In genomic region chr12:114742363-114742762, GRCh38 we compare ENCODE assay signal across 28 cellular contexts. TPM values are rescaled to one million over a fixed set of nuclear protein-coding genes. Genes with fewer than 3 reads are reported as not detected.
"Had no signal": no experiment of that assay in that cellular context is flagged by ENCODE, and none has a peak within 500 bp of the region (broad histone marks: within the 10 kb centered on the region; RNA-seq: fewer than 3 reads in every experiment).

No MANE protein-coding gene starts in this region.

- H3K4me3 Mint-ChIP-seq: activated B cell treated with CpG ODN at 0.5 μM for 24 hours; activated CD4-positive, alpha-beta memory T cell treated with anti-CD3 and anti-CD28 coated beads, Interleukin-2, amount 10 ng/mL, durations not matched to agents 7 days and 5 days; activated naive CD4-positive, alpha-beta T cell treated with anti-CD3 and anti-CD28 coated beads for 36 hours; activated naive CD8-positive, alpha-beta T cell; activated T-helper 17 cell treated with anti-CD3 and anti-CD28 coated beads, Interleukin-2, amount 50 U/mL, for 72 hours; T-helper 17 cell had no signal

- H3K4me3 ChIP-seq: cardiac muscle cell, Peyer's patch, SJCRH30 had no signal

- H3K27ac ChIP-seq: brain microvascular endothelial cell, cardiac muscle cell, Peyer's patch, RWPE1, SJCRH30 had no signal

- H3K9me3 ChIP-seq: Peyer's patch, SJCRH30 had no signal

- ATAC-seq: activated T-helper 17 cell treated with anti-CD3 and anti-CD28 coated beads, Interleukin-2, amount 50 U/mL, for 72 hours; T-helper 17 cell had no signal

- H3K4me1 Mint-ChIP-seq: activated B cell treated with CpG ODN at 0.5 μM for 24 hours; activated CD4-positive, alpha-beta memory T cell treated with anti-CD3 and anti-CD28 coated beads, Interleukin-2, amount 10 ng/mL, durations not matched to agents 7 days and 5 days; activated T-helper 17 cell treated with anti-CD3 and anti-CD28 coated beads, Interleukin-2, amount 50 U/mL, for 72 hours; T-helper 17 cell had no signal

- DNase-seq: activated B cell treated with CpG ODN at 0.5 μM for 24 hours; activated CD4-positive, alpha-beta memory T cell treated with anti-CD3 and anti-CD28 coated beads, Interleukin-2, amount 10 ng/mL, durations not matched to agents 7 days and 5 days; activated CD4-positive, alpha-beta T cell treated with anti-CD3 and anti-CD28 coated beads for 1 hour; activated CD4-positive, alpha-beta T cell treated with anti-CD3 and anti-CD28 coated beads, Interleukin-2, amount 50 U/mL, for 1 hour; activated gamma-delta T cell; activated naive CD4-positive, alpha-beta T cell treated with anti-CD3 and anti-CD28 coated beads for 36 hours; activated T-cell treated with anti-CD3 and anti-CD28 coated beads for 4 hours; activated T-cell treated with anti-CD3 and anti-CD28 coated beads, Interleukin-2, amount 50 U/mL, for 48 hours; brain microvascular endothelial cell; Kasumi-1; KBM-7; NCI-H1048; NCI-H146; NCI-H187 treated with DMSO at 0.1 percent for 48 hours; NCI-H2107; NCI-H510A treated with DMSO at 0.1 percent for 48 hours; NCI-H69; NK-92 treated with Interleukin-12 subunit alpha and Interleukin-12 subunit beta, amount 100 ng/mL, for 24 hours; Peyer's patch; Right ventricle myocardium superior; SJCRH30; T-helper 17 cell; T-helper 9 cell had no signal

- H3K27me3 ChIP-seq: brain microvascular endothelial cell, Peyer's patch, SJCRH30 had no signal

- H3K27me3 Mint-ChIP-seq: activated B cell treated with CpG ODN at 0.5 μM for 24 hours; activated CD4-positive, alpha-beta memory T cell treated with anti-CD3 and anti-CD28 coated beads, Interleukin-2, amount 10 ng/mL, durations not matched to agents 7 days and 5 days had no signal

- H3K36me3 Mint-ChIP-seq: activated naive CD8-positive, alpha-beta T cell had no signal

- H3K9me3 Mint-ChIP-seq: activated B cell treated with CpG ODN at 0.5 μM for 24 hours; activated naive CD4-positive, alpha-beta T cell treated with anti-CD3 and anti-CD28 coated beads for 36 hours; activated T-helper 17 cell treated with anti-CD3 and anti-CD28 coated beads, Interleukin-2, amount 50 U/mL, for 72 hours had no signal

- H3K27ac Mint-ChIP-seq: activated B cell treated with CpG ODN at 0.5 μM for 24 hours; activated CD4-positive, alpha-beta memory T cell treated with anti-CD3 and anti-CD28 coated beads, Interleukin-2, amount 10 ng/mL, durations not matched to agents 7 days and 5 days; activated naive CD4-positive, alpha-beta T cell treated with anti-CD3 and anti-CD28 coated beads for 36 hours; activated naive CD8-positive, alpha-beta T cell; activated T-helper 17 cell treated with anti-CD3 and anti-CD28 coated beads, Interleukin-2, amount 50 U/mL, for 72 hours; T-helper 17 cell had no signal

- H3K36me3 ChIP-seq: brain microvascular endothelial cell, cardiac muscle cell, Peyer's patch, SJCRH30 had no signal

- H3K4me1 ChIP-seq: SJCRH30 had no signal

RNA-seq across cellular contexts. Expression of gene TBX3, which starts 58.4 kb away (rescaled TPM):
- total RNA-seq: activated B cell treated with CpG ODN at 0.5 μM for 24 hours; activated CD4-positive, alpha-beta memory T cell treated with anti-CD3 and anti-CD28 coated beads, Interleukin-2, amount 10 ng/mL, durations not matched to agents 7 days and 5 days; activated CD8-positive, alpha-beta memory T cell treated with anti-CD3 and anti-CD28 coated beads for 36 hours; activated naive CD4-positive, alpha-beta T cell treated with anti-CD3 and anti-CD28 coated beads for 36 hours; activated T-helper 17 cell treated with anti-CD3 and anti-CD28 coated beads, Interleukin-2, amount 50 U/mL, for 72 hours; SJCRH30 had no signal
